ENCODE assay signal across 8 cellular contexts in genomic region chr4:39515669-39516401, GRCh38. TPM values are rescaled to one million over a fixed set of nuclear protein-coding genes. Genes with fewer than 3 reads are reported as not detected.
DNase-seq lines count a peak whose midpoint lies in the region; ATAC-seq and TF ChIP-seq lines count a peak whose summit lies in the region.
"Not testable (repeated sequence)": the region's sequence is repeated elsewhere in the genome, so short reads cannot be mapped to it uniquely, and the experiment has no call there.

No MANE protein-coding gene starts in this region.

- H3K27me3 ChIP-seq in IMR-90 (ENCODE audit: control insufficient read depth, insufficient read depth, low read length); hepatocyte; mesenchymal stem cell (ENCODE audit: control insufficient read depth in 1 of 2, insufficient read depth in 1 of 2, low read length in 2 of 2); smooth muscle cell (ENCODE audit: low read depth): not testable (repeated sequence)

- ATAC-seq in IMR-90 (ENCODE audit: low read depth) = not testable (repeated sequence)

- not testable (repeated sequence) for H4K20me1 ChIP-seq in IMR-90 (ENCODE audit: insufficient read depth, low read length); hepatocyte (ENCODE audit: insufficient read depth, poor library complexity, severe bottlenecking)
- peaks cover 86% of the 10 kb centered on the region for H4K20me1 ChIP-seq in smooth muscle cell (ENCODE audit: low read depth)

- H4K8ac ChIP-seq in IMR-90 (ENCODE audit: low read depth in 2 of 2, low read length in 2 of 2) = peak overlapping the region in 1 of 2 experiments; percentile 46; a peak in 2 of 4 replicates
- not testable (repeated sequence) for H4K8ac ChIP-seq in mesenchymal stem cell (ENCODE audit: low read length)

- H2BK15ac ChIP-seq in IMR-90 (ENCODE audit: low read depth, low read length) = 0 out of 3 replicates have a peak overlapping the region, but pooled peaks have one; percentile 33
- not testable (repeated sequence) for H2BK15ac ChIP-seq in mesenchymal stem cell (ENCODE audit: low read depth, poor library complexity, severe bottlenecking)

- TF ChIP-seq POLR2A in IMR-90 (IDR thresholded peaks at IDR 0.05; ENCODE audit: low read depth, low read length) = not testable (repeated sequence)

- intact Hi-C loops in IMR-90 (cut with micrococcal nuclease) = not testable (repeated sequence)

- not testable (repeated sequence) for TF ChIP-seq RAD21 in IMR-90 (IDR thresholded peaks at IDR 0.05; ENCODE audit: low read length)

- peak overlapping the region; percentile 72; the same call in 1 of the 2 replicates for H4K5ac ChIP-seq in IMR-90 (ENCODE audit: low read depth, low read length)

- H2BK5ac ChIP-seq in IMR-90 (ENCODE audit: low read depth, low read length, poor library complexity, severe bottlenecking) = peak overlapping the region; percentile 88
- not testable (repeated sequence) for H2BK5ac ChIP-seq in mesenchymal stem cell (ENCODE audit: low read depth, low read length, poor library complexity, severe bottlenecking)

- H3K4me1 Mint-ChIP-seq in chondrocyte (ENCODE audit: low read depth) = peaks cover 19% of the 10 kb centered on the region

- H3F3A ChIP-seq in smooth muscle cell (ENCODE audit: low read depth) = not testable (repeated sequence)

- H3K9me1 ChIP-seq in IMR-90 (ENCODE audit: insufficient read depth, low read length) = not testable (repeated sequence)

- H2AFZ ChIP-seq in IMR-90 (replicated peaks; ENCODE audit: low read length, poor library complexity); hepatocyte; mesenchymal stem cell (ENCODE audit: low read depth, low read length); smooth muscle cell (ENCODE audit: low read depth): not testable (repeated sequence)

- 100% methylated on average over 1 of the region's 14 CpGs; no CpG with 5 or more reads in 1 of the 2 experiments for WGBS in IMR-90 (ENCODE audit: extremely low coverage in 2 of 2, insufficient read length in 1 of 2), 2 experiments
- WGBS in hepatocyte (ENCODE audit: low lambda C conversion rate, missing lambda C conversion rate) = 97% methylated on average over 14 of the region's 14 CpGs
- 98% methylated on average over 13 of the region's 14 CpGs for WGBS in mesenchymal stem cell
- 97% methylated on average over 14 of the region's 14 CpGs for WGBS in smooth muscle cell (ENCODE audit: low lambda C conversion rate)

- POLR2A ChIA-PET in IMR-90 (lab: Charles Lee; ENCODE audit: unreplicated experiment) = not testable (repeated sequence)

- H2BK120ac ChIP-seq in IMR-90 (ENCODE audit: low read depth, low read length) = peak overlapping the region; percentile 39
- not testable (repeated sequence) for H2BK120ac ChIP-seq in mesenchymal stem cell (ENCODE audit: low read depth, low read length)

- not testable (repeated sequence) for H3K4me3 ChIP-seq in IMR-90 (ENCODE audit: insufficient read depth, low read depth, low read length); hepatocyte; mesenchymal stem cell (ENCODE audit: insufficient read depth in 1 of 2, low read depth in 1 of 2, low read length in 2 of 2); smooth muscle cell

- dilution Hi-C loops in IMR-90 (cut with HindIII; ENCODE audit: low sequenced_read_pairs, unreplicated experiment) = not testable (repeated sequence)

- H3K79me1 ChIP-seq in IMR-90 (ENCODE audit: low read depth in 1 of 2, low read length in 2 of 2) = peaks cover 23 to 54% of the 10 kb centered on the region in 2 experiments
- H3K79me1 ChIP-seq in mesenchymal stem cell (replicated peaks; ENCODE audit: low read length, poor library complexity, severe bottlenecking) = not testable (repeated sequence)

- not testable (repeated sequence) for H3K56ac ChIP-seq in IMR-90 (ENCODE audit: extremely low read depth, insufficient read depth, low read length)

- peaks cover 37% of the 10 kb centered on the region for H3K36me3 ChIP-seq in IMR-90 (ENCODE audit: control insufficient read depth, insufficient read depth, low read length)
- not testable (repeated sequence) for H3K36me3 ChIP-seq in hepatocyte (replicated peaks; ENCODE audit: insufficient read depth, low read depth); smooth muscle cell (ENCODE audit: low read depth)
- H3K36me3 ChIP-seq in mesenchymal stem cell (ENCODE audit: control insufficient read depth in 1 of 2, insufficient read depth in 2 of 2, low read depth in 1 of 2, low read length in 2 of 2) = peaks cover 29 to 79% of the 10 kb centered on the region in 2 experiments

- H3K18ac ChIP-seq in IMR-90 (ENCODE audit: low read depth, low read length) = peak overlapping the region; percentile 18
- H3K18ac ChIP-seq in mesenchymal stem cell (ENCODE audit: low read depth in 1 of 2, low read length in 2 of 2) = not testable (repeated sequence)

- peak overlapping the region; percentile 77 for H3K27ac Mint-ChIP-seq in chondrocyte (ENCODE audit: unreplicated experiment)

- H3K4me1 ChIP-seq in IMR-90 (ENCODE audit: control insufficient read depth, insufficient read depth, low read length); hepatocyte (ENCODE audit: insufficient read depth); mesenchymal stem cell (ENCODE audit: control insufficient read depth, insufficient read depth, low read depth, low read length); smooth muscle cell (ENCODE audit: low read depth): not testable (repeated sequence)

- not testable (repeated sequence) for H3K4ac ChIP-seq in IMR-90 (ENCODE audit: low read depth, low read length); mesenchymal stem cell (ENCODE audit: low read depth in 1 of 2, low read length in 2 of 2)

- not testable (repeated sequence) for H3K9me3 ChIP-seq in IMR-90 (ENCODE audit: control insufficient read depth, insufficient read depth, low read length); hepatocyte (ENCODE audit: low read depth); mesenchymal stem cell (ENCODE audit: control insufficient read depth, low read length); smooth muscle cell (replicated peaks; ENCODE audit: low read depth)

- H2BK20ac ChIP-seq in IMR-90 (ENCODE audit: low read depth, low read length) = 0 out of 2 replicates have a peak overlapping the region, but pooled peaks have one; percentile 66

- not testable (repeated sequence) for H3K27me3 Mint-ChIP-seq in chondrocyte (ENCODE audit: low read depth)

- not testable (repeated sequence) for TF ChIP-seq CTCF in 22Rv1 (IDR thresholded peaks at IDR 0.05); IMR-90 (conservative IDR thresholded peaks at IDR 0.05; ENCODE audit: low read depth, low read length); VCaP (conservative IDR thresholded peaks at IDR 0.05); chondrocyte (IDR thresholded peaks at IDR 0.05); hepatocyte (IDR thresholded peaks at IDR 0.05; ENCODE audit: poor library complexity); smooth muscle cell (IDR thresholded peaks at IDR 0.05; ENCODE audit: borderline replicate concordance, insufficient read depth, poor library complexity, severe bottlenecking)

- not testable (repeated sequence) for H2AK9ac ChIP-seq in IMR-90 (replicated peaks; ENCODE audit: low read depth, low read length, poor library complexity)

- DNase-seq in DMS53 (lab: John Stamatoyannopoulos, UW) = peak; percentile 61
- not testable (repeated sequence) for DNase-seq in IMR-90; chondrocyte (ENCODE audit: low spot score); hepatocyte (ENCODE audit: low spot score); mesenchymal stem cell; smooth muscle cell (lab: John Stamatoyannopoulos, UW; ENCODE audit: unreplicated experiment)

- H3K9me2 ChIP-seq in hepatocyte (replicated peaks; ENCODE audit: insufficient read depth) = not testable (repeated sequence)

- H2BK12ac ChIP-seq in mesenchymal stem cell (ENCODE audit: low read length in 2 of 2) = not testable (repeated sequence)

- peak overlapping the region; percentile 51; the same call in 1 of the 2 replicates for H3K23ac ChIP-seq in IMR-90 (ENCODE audit: low read depth, low read length)
- H3K23ac ChIP-seq in mesenchymal stem cell (ENCODE audit: low read length in 2 of 2) = not testable (repeated sequence)

- H3K79me2 ChIP-seq in hepatocyte (peaks cover 86% of the 10 kb centered on the region), smooth muscle cell (ENCODE audit: low read depth) (peaks cover 67% of the 10 kb centered on the region)

- not testable (repeated sequence) for BruUV-seq in IMR-90 (replicated peaks; lab: Mats Ljungman, UMichigan)

- CTCF ChIA-PET in IMR-90 (lab: Yijun Ruan, JAX) = not testable (repeated sequence)

- peak overlapping the region; percentile 70; the same call in 1 of the 2 replicates for H4K91ac ChIP-seq in IMR-90 (ENCODE audit: insufficient read depth, low read depth, low read length)
- H4K91ac ChIP-seq in mesenchymal stem cell (ENCODE audit: low read length) = not testable (repeated sequence)

- not testable (repeated sequence) for H3K4me3 Mint-ChIP-seq in chondrocyte (ENCODE audit: unreplicated experiment)

- peaks cover 22% of the 10 kb centered on the region for H3K36me3 Mint-ChIP-seq in chondrocyte (ENCODE audit: low read depth)

- H2AK5ac ChIP-seq in IMR-90 (ENCODE audit: low read depth, low read length) = not testable (repeated sequence)
- peak overlapping the region; percentile 54 for H2AK5ac ChIP-seq in mesenchymal stem cell (ENCODE audit: low read length, severe bottlenecking)

- H3K14ac ChIP-seq in IMR-90 (replicated peaks; ENCODE audit: low read depth, low read length); mesenchymal stem cell (ENCODE audit: low read length in 2 of 2): not testable (repeated sequence)

- in situ Hi-C loops in IMR-90 (cut with MboI; ENCODE audit: low sequenced_read_pairs) = not testable (repeated sequence)

- H3K27ac ChIP-seq in 22Rv1 (peak overlapping the region; percentile 94), IMR-90 (ENCODE audit: insufficient read depth, low read length) (peak overlapping the region; percentile 66), VCaP (peak overlapping the region; percentile 72), hepatocyte (peak overlapping the region; percentile 46), mesenchymal stem cell (ENCODE audit: low read length, poor library complexity, severe bottlenecking) (peak overlapping the region; percentile 60), smooth muscle cell (ENCODE audit: low read depth) (peak overlapping the region; percentile 27)

- H3K9ac ChIP-seq in IMR-90 (ENCODE audit: low read depth, low read length); smooth muscle cell (ENCODE audit: low read depth): not testable (repeated sequence)
- peak overlapping the region; percentile 45 for H3K9ac ChIP-seq in mesenchymal stem cell (ENCODE audit: low read length)

- H3K4me2 ChIP-seq in IMR-90 (ENCODE audit: low read depth, low read length); hepatocyte; mesenchymal stem cell (ENCODE audit: low read length, poor library complexity, severe bottlenecking); smooth muscle cell: not testable (repeated sequence)

- not testable (repeated sequence) for H3K9me3 Mint-ChIP-seq in chondrocyte (ENCODE audit: low read depth)

RNA-seq across cellular contexts. Expression of gene UGDH, which starts 11.4 kb away (rescaled TPM):
- total RNA-seq in IMR-90 (2012; rRNA removed) (257 and 600 TPM in 2 replicates), chondrocyte (151 to 207 TPM (median 156 TPM) in 3 replicates), hepatocyte (337 and 374 TPM in 2 replicates), smooth muscle cell (98.0 and 107 TPM in 2 replicates)
- polyA plus RNA-seq in IMR-90 (2012; rRNA removed) (53.7 and 69.2 TPM in 2 replicates), hepatocyte (192 and 223 TPM in 2 replicates), smooth muscle cell (88.8 and 128 TPM in 2 replicates)
- polyA plus RNA-seq in IMR-90 (2012; cell fraction: cytosol; rRNA removed) = 96.2 and 97.8 TPM in 2 replicates
- polyA plus RNA-seq in IMR-90 (2012; cell fraction: nucleus; rRNA removed; ENCODE audit: low replicate concordance) = 30.0 and 57.9 TPM in 2 replicates
- polyA plus RNA-seq in mesenchymal stem cell (2013, experiment 1 of 2) = 56.0 TPM
- 52.3 TPM for polyA plus RNA-seq in mesenchymal stem cell (2013, experiment 2 of 2)

RNA-seq across cellular contexts. Expression of gene LIAS, which starts 57.0 kb away (rescaled TPM):
- total RNA-seq in IMR-90 (2012; rRNA removed) (3.2 and 6.7 TPM in 2 replicates), chondrocyte (6.5 to 8.4 TPM (median 6.8 TPM) in 3 replicates), hepatocyte (10.3 and 12.3 TPM in 2 replicates), smooth muscle cell (10.5 and 10.6 TPM in 2 replicates)
- polyA plus RNA-seq in IMR-90 (2012; rRNA removed) (7.0 and 7.8 TPM in 2 replicates), hepatocyte (10.4 and 12.3 TPM in 2 replicates), smooth muscle cell (6.6 and 10.7 TPM in 2 replicates)
- 1.1 and 1.9 TPM in 2 replicates for polyA plus RNA-seq in IMR-90 (2012; cell fraction: cytosol; rRNA removed)
- 1.0 and 6.5 TPM in 2 replicates for polyA plus RNA-seq in IMR-90 (2012; cell fraction: nucleus; rRNA removed; ENCODE audit: low replicate concordance)
- polyA plus RNA-seq in mesenchymal stem cell (2013, experiment 1 of 2) = 8.4 TPM
- 8.1 TPM for polyA plus RNA-seq in mesenchymal stem cell (2013, experiment 2 of 2)

RNA-seq across cellular contexts. Expression of gene RPL9, which starts 57.1 kb away (rescaled TPM):
- total RNA-seq in IMR-90 (2012; rRNA removed) (1,905 and 3,011 TPM in 2 replicates), chondrocyte (809 to 831 TPM (median 822 TPM) in 3 replicates), hepatocyte (2,831 and 3,164 TPM in 2 replicates), smooth muscle cell (3,229 and 3,249 TPM in 2 replicates)
- polyA plus RNA-seq in IMR-90 (2012; rRNA removed) (1,087 and 1,627 TPM in 2 replicates), hepatocyte (439 and 475 TPM in 2 replicates), smooth muscle cell (506 and 531 TPM in 2 replicates)
- 556 and 768 TPM in 2 replicates for polyA plus RNA-seq in IMR-90 (2012; cell fraction: cytosol; rRNA removed)
- 108 and 738 TPM in 2 replicates for polyA plus RNA-seq in IMR-90 (2012; cell fraction: nucleus; rRNA removed; ENCODE audit: low replicate concordance)
- 1,728 TPM for polyA plus RNA-seq in mesenchymal stem cell (2013, experiment 1 of 2)
- 1,807 TPM for polyA plus RNA-seq in mesenchymal stem cell (2013, experiment 2 of 2)

Comparison
In these comparisons a context has a peak if more than half of its experiments do, and no peak if none do; other contexts are left out.
1. H3K27ac ChIP-seq: peak in every context shown above with its lines; median percentile 94 in 22Rv1; 72 in VCaP; 66 in IMR-90; 60 in mesenchymal stem cell; 46 in hepatocyte; 27 in smooth muscle cell.